In genomic region chr2:68971591-68972231, GRCh38 we compare ENCODE assay signal across 11 cellular contexts. TPM values are rescaled to one million over a fixed set of nuclear protein-coding genes. Genes with fewer than 3 reads are reported as not detected.
DNase-seq lines count a peak whose midpoint lies in the region; ATAC-seq and TF ChIP-seq lines count a peak whose summit lies in the region.
"Had no signal": no experiment of that assay in that cellular context is flagged by ENCODE, and none has a peak within 500 bp of the region (broad histone marks: within the 10 kb centered on the region; RNA-seq: fewer than 3 reads in every experiment).

No MANE protein-coding gene starts in this region.

- no peak overlapping the region for H4K5ac ChIP-seq in mesendoderm (ENCODE audit: low read length)

- H2AK5ac ChIP-seq in mesendoderm (ENCODE audit: low read length): no peak overlapping the region

- no peak overlapping the region for H4K8ac ChIP-seq in mesendoderm (ENCODE audit: low read depth, low read length)

- H3K79me1 ChIP-seq in mesendoderm (ENCODE audit: low read length): no peaks in the 10 kb centered on the region

- no peak overlapping the region for H3K56ac ChIP-seq in mesendoderm (ENCODE audit: low read length)

- H3K18ac ChIP-seq in mesendoderm (ENCODE audit: low read length): no peak overlapping the region

- H3K9ac ChIP-seq in mesendoderm (ENCODE audit: low read length): no peak overlapping the region

- H2BK120ac ChIP-seq in mesendoderm (ENCODE audit: low read depth, low read length): no peak overlapping the region

- no peaks in the 10 kb centered on the region for H3K79me2 ChIP-seq in mesendoderm (ENCODE audit: control insufficient read depth, insufficient read depth, low read length)

- H3K4ac ChIP-seq in mesendoderm (ENCODE audit: low read depth, low read length): no peak overlapping the region

- no peaks in the 10 kb centered on the region for H3K4me1 ChIP-seq in mesendoderm (ENCODE audit: control insufficient read depth, low read depth, low read length)
- H3K4me1 ChIP-seq: upper lobe of left lung had no signal

- DNase-seq in AG09309 (ENCODE audit: low read depth) (peak; percentile 97), HS-5 (ENCODE audit: low read depth) (peak; percentile 96), astrocyte of the cerebellum (ENCODE audit: low read depth) (peak; percentile 88), mesendoderm (peak; percentile 58), NCI-H1092 treated with DMSO at 0.1 percent for 48 hours (lab: John Stamatoyannopoulos, UW) (no peak), caudate nucleus (lab: John Stamatoyannopoulos, UW) (no peak)
- DNase-seq: upper lobe of left lung had no signal

- no peak overlapping the region for H3K4me2 ChIP-seq in mesendoderm (ENCODE audit: low read length)

- no peaks in the 10 kb centered on the region for H3K36me3 ChIP-seq in mesendoderm (ENCODE audit: control insufficient read depth, insufficient read depth, low read length)
- H3K36me3 ChIP-seq: neutrophil, upper lobe of left lung had no signal

- H3K4me3 ChIP-seq in AG09309 (ENCODE audit: control insufficient read depth, low read depth, low read length): no peak overlapping the region
- no peak overlapping the region for H3K4me3 ChIP-seq in astrocyte of the cerebellum (ENCODE audit: low read depth, low read length)
- H3K4me3 ChIP-seq in mesendoderm (ENCODE audit: low read length): no peak overlapping the region
- H3K4me3 ChIP-seq: SK-N-MC, upper lobe of left lung had no signal

- ATAC-seq in HG02840 (IDR thresholded peaks at IDR 0.05; ENCODE audit: low FRiP score, unreplicated experiment): no peak
- ATAC-seq in HG02588 (IDR thresholded peaks at IDR 0.05; ENCODE audit: unreplicated experiment): no peak

- H2BK15ac ChIP-seq in mesendoderm (replicated peaks; ENCODE audit: low read depth): no peak overlapping the region

- in situ Hi-C loops in astrocyte of the cerebellum (cut with HindIII; ENCODE audit: low sequenced_read_pairs): no loop called here

- H3K27ac ChIP-seq in mesendoderm (ENCODE audit: low read depth, low read length): no peak overlapping the region
- H3K27ac ChIP-seq in caudate nucleus (ENCODE audit: low read depth, low read length): no peak overlapping the region
- H3K27ac ChIP-seq: neutrophil, SK-N-MC, upper lobe of left lung had no signal

- no peak overlapping the region for H2BK5ac ChIP-seq in mesendoderm (ENCODE audit: low read length)

- no peaks in the 10 kb centered on the region for H3K27me3 ChIP-seq in mesendoderm (ENCODE audit: insufficient read depth, low read length, poor library complexity)
- H3K27me3 ChIP-seq: upper lobe of left lung had no signal

- TF ChIP-seq CTCF in AG09309 (IDR thresholded peaks at IDR 0.05; ENCODE audit: control insufficient read depth, insufficient read depth, low read depth, low read length, missing control alignments): no peak
- no peak for TF ChIP-seq CTCF in astrocyte of the cerebellum (IDR thresholded peaks at IDR 0.05; ENCODE audit: low read depth, low read length, missing control alignments)

- WGBS in mesendoderm (ENCODE audit: extremely low coverage, insufficient coverage, low lambda C conversion rate): no CpG with 5 or more reads among the region's 5 CpGs

- no peak overlapping the region for H3K23ac ChIP-seq in mesendoderm (ENCODE audit: low read length)

RNA-seq across cellular contexts. Expression of gene GKN1, which starts 2.7 kb away (rescaled TPM):
- not detected for polyA plus RNA-seq in mesendoderm (2013, experiment 1 of 2)
- polyA plus RNA-seq in mesendoderm (2013, experiment 2 of 2): not detected

RNA-seq across cellular contexts. Expression of gene GKN2, which starts 19.0 kb away (rescaled TPM):
- 0.15 TPM for polyA plus RNA-seq in mesendoderm (2013, experiment 1 of 2)
- polyA plus RNA-seq in mesendoderm (2013, experiment 2 of 2): 0.15 TPM

RNA-seq across cellular contexts. Expression of gene ANTXR1, which starts 41.3 kb away (rescaled TPM):
- polyA plus RNA-seq in mesendoderm (2013, experiment 1 of 2): 40.3 TPM
- polyA plus RNA-seq in mesendoderm (2013, experiment 2 of 2): 41.9 TPM

Comparison
In these comparisons a context has a peak if more than half of its experiments do, and no peak if none do; other contexts are left out.
1. DNase-seq: peak in AG09309 (single experiment), HS-5 (single experiment), astrocyte of the cerebellum (single experiment) and mesendoderm (single experiment); none in NCI-H1092 treated with DMSO at 0.1 percent for 48 hours (single experiment) and caudate nucleus (0 of 61).